7 cellular contexts compared by ENCODE assay signal in the genomic region with DNA sequence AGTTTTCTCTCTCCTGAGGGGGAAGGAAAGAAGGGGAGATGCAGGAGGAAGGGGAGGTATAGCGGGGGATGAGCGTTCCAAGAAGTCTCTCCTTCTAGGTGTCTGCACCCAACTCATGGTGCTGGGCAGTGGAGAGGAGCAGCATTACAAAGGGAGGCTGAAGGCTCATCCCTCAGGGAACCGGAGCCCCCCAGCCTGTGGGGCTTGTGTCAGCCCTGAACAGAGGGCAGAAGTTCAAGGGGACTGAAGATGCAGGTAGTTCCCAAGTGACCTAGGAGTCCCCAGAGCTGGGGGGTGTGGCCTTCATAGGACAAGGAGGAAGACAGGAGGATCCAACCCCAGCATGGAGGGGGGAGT. TPM values are rescaled to one million over a fixed set of nuclear protein-coding genes. Genes with fewer than 3 reads are reported as not detected.
DNase-seq lines count a peak whose midpoint lies in the region; FAIRE-seq and TF ChIP-seq lines count a peak whose summit lies in the region.
"Had no signal": no experiment of that assay in that cellular context is flagged by ENCODE, and none has a peak within 500 bp of the region (broad histone marks: within the 10 kb centered on the region; RNA-seq: fewer than 3 reads in every experiment).

No MANE protein-coding gene starts in this region.

- H3K9me3 Mint-ChIP-seq in activated CD4-positive, alpha-beta T cell treated with anti-CD3 and anti-CD28 coated beads, Interleukin-2, amount 10 ng/mL, durations not matched to agents 24 days and 14 days, result no peaks in the 10 kb centered on the region
- H3K9me3 Mint-ChIP-seq in endothelial cell (ENCODE audit: unreplicated experiment), result no peaks in the 10 kb centered on the region

- peak overlapping the region; percentile 37 for H3K27ac Mint-ChIP-seq in activated CD4-positive, alpha-beta T cell treated with anti-CD3 and anti-CD28 coated beads, Interleukin-2, amount 10 ng/mL, durations not matched to agents 24 days and 14 days
- H3K27ac Mint-ChIP-seq in endothelial cell (ENCODE audit: unreplicated experiment), result no peak overlapping the region

- no peaks in the 10 kb centered on the region for H3K27me3 Mint-ChIP-seq in activated CD4-positive, alpha-beta T cell treated with anti-CD3 and anti-CD28 coated beads, Interleukin-2, amount 10 ng/mL, durations not matched to agents 24 days and 14 days
- H3K27me3 Mint-ChIP-seq in endothelial cell (ENCODE audit: unreplicated experiment), result peaks cover 7% of the 10 kb centered on the region

- no peak for DNase-seq in activated CD4-positive, alpha-beta T cell treated with anti-CD3 and anti-CD28 coated beads, Interleukin-2, amount 10 ng/mL, durations not matched to agents 24 days and 14 days
- no peak for DNase-seq in activated CD4-positive, alpha-beta T cell treated with anti-CD3 and anti-CD28 coated beads for 4 hours
- DNase-seq in endothelial cell (ENCODE audit: low spot score) (no peak), stomach (no peak), RCC 7860 (ENCODE audit: low spot score) (no peak), NCI-H69 (lab: John Stamatoyannopoulos, UW) (no peak)
- DNase-seq: NCI-H82 had no signal

- FAIRE-seq in RCC 7860 (lab: Jason Lieb, UNC), result no peak

- peak overlapping the region; percentile 96 for H3K4me3 Mint-ChIP-seq in activated CD4-positive, alpha-beta T cell treated with anti-CD3 and anti-CD28 coated beads, Interleukin-2, amount 10 ng/mL, durations not matched to agents 24 days and 14 days
- H3K4me3 Mint-ChIP-seq in endothelial cell (ENCODE audit: unreplicated experiment), result peak overlapping the region; percentile 78

- intact Hi-C loops in activated CD4-positive, alpha-beta T cell treated with anti-CD3 and anti-CD28 coated beads, Interleukin-2, amount 10 ng/mL, durations not matched to agents 24 days and 14 days (cut with micrococcal nuclease), result no loop called here
- intact Hi-C loops in stomach (cut with DNase I; ENCODE audit: low total_unique reads), result no loop called here

- TF ChIP-seq EP300 in stomach (IDR thresholded peaks at IDR 0.05), result no peak

- H3K27ac ChIP-seq in stomach, result peak overlapping the region in 4 of 5 donors; percentile 91 to 98 (median 97)

- H3K9me3 ChIP-seq in stomach, result no peaks in the 10 kb centered on the region

- WGBS in stomach, 5 donors, result 87 to 98% (median 96%) methylated on average over 3 of the region's 3 CpGs

- TF ChIP-seq POLR2A in stomach (IDR thresholded peaks at IDR 0.05), result no peak

- H3K36me3 Mint-ChIP-seq in activated CD4-positive, alpha-beta T cell treated with anti-CD3 and anti-CD28 coated beads, Interleukin-2, amount 10 ng/mL, durations not matched to agents 24 days and 14 days (ENCODE audit: low read depth), result peaks cover 22% of the 10 kb centered on the region
- peaks cover 5% of the 10 kb centered on the region for H3K36me3 Mint-ChIP-seq in endothelial cell (ENCODE audit: low read depth, unreplicated experiment)

- TF ChIP-seq CTCF in endothelial cell (IDR thresholded peaks at IDR 0.05; ENCODE audit: unreplicated experiment) (no peak), stomach (IDR thresholded peaks at IDR 0.05) (no peak)

- peak overlapping the region in 2 of 4 donors; percentile 80 to 94 for H3K4me3 ChIP-seq in stomach

- peaks cover 19% of the 10 kb centered on the region for H3K4me1 Mint-ChIP-seq in activated CD4-positive, alpha-beta T cell treated with anti-CD3 and anti-CD28 coated beads, Interleukin-2, amount 10 ng/mL, durations not matched to agents 24 days and 14 days
- peaks cover 9% of the 10 kb centered on the region for H3K4me1 Mint-ChIP-seq in endothelial cell (ENCODE audit: unreplicated experiment)

- H3K4me1 ChIP-seq in stomach, result peaks cover 50 to 65% (median 57%) of the 10 kb centered on the region in 4 donors

- H3K27me3 ChIP-seq in stomach, result no peaks in the 10 kb centered on the region

- H3K36me3 ChIP-seq in stomach, result peaks cover 0 to 20% (median 11%) of the 10 kb centered on the region in 4 donors

RNA-seq across cellular contexts. Expression of a gene that starts 1.8 kb away (rescaled TPM):
- 20.9 and 21.1 TPM in 2 replicates for total RNA-seq in activated CD4-positive, alpha-beta T cell treated with anti-CD3 and anti-CD28 coated beads, Interleukin-2, amount 10 ng/mL, durations not matched to agents 24 days and 14 days
- total RNA-seq in endothelial cell (ENCODE audit: unreplicated experiment) (31.1 TPM), stomach (10 to 100 TPM in 3 of 5 donors, 1 to 10 TPM in 2; 3.1 to 16.8 (median 10.1) TPM)
- polyA plus RNA-seq in stomach, result 10 to 100 TPM; 26.9 to 31.3 (median 29.6) TPM

RNA-seq across cellular contexts. Expression of a gene that starts 2.2 kb away (rescaled TPM):
- 113 and 117 TPM in 2 replicates for total RNA-seq in activated CD4-positive, alpha-beta T cell treated with anti-CD3 and anti-CD28 coated beads, Interleukin-2, amount 10 ng/mL, durations not matched to agents 24 days and 14 days
- total RNA-seq in endothelial cell (ENCODE audit: unreplicated experiment) (79.6 TPM), stomach (100 to 1,000 TPM in 1 of 5 donors, 10 to 100 TPM in 4; 13.3 to 133 (median 49.2) TPM)
- 10 to 100 TPM; 64.0 to 89.2 (median 77.9) TPM for polyA plus RNA-seq in stomach

RNA-seq across cellular contexts. Expression of a gene that starts 16.9 kb away (rescaled TPM):
- total RNA-seq in activated CD4-positive, alpha-beta T cell treated with anti-CD3 and anti-CD28 coated beads, Interleukin-2, amount 10 ng/mL, durations not matched to agents 24 days and 14 days, result 32.1 and 32.9 TPM in 2 replicates
- total RNA-seq in endothelial cell (ENCODE audit: unreplicated experiment), result 1.3 TPM
- total RNA-seq in stomach, result 10 to 100 TPM in 1 of 5 donors, 1 to 10 TPM in 2, not detected in 2; 1.7 to 43.3 (median 1.9) TPM
- polyA plus RNA-seq in stomach, result 10 to 100 TPM in 2 of 3 donors, 1 to 10 TPM in 1; 7.0 to 14.7 (median 14.1) TPM

RNA-seq across cellular contexts. Expression of a gene that starts 26.6 kb away (rescaled TPM):
- total RNA-seq in activated CD4-positive, alpha-beta T cell treated with anti-CD3 and anti-CD28 coated beads, Interleukin-2, amount 10 ng/mL, durations not matched to agents 24 days and 14 days, result 62.2 and 62.5 TPM in 2 replicates
- 90.7 TPM for total RNA-seq in endothelial cell (ENCODE audit: unreplicated experiment)
- total RNA-seq in stomach, result 10 to 100 TPM in 4 of 5 donors, 1 to 10 TPM in 1; 7.0 to 68.9 (median 20.6) TPM
- 10 to 100 TPM; 25.1 to 50.4 (median 42.5) TPM for polyA plus RNA-seq in stomach

RNA-seq across cellular contexts. Expression of a gene that starts 28.2 kb away (rescaled TPM):
- total RNA-seq in activated CD4-positive, alpha-beta T cell treated with anti-CD3 and anti-CD28 coated beads, Interleukin-2, amount 10 ng/mL, durations not matched to agents 24 days and 14 days, result not detected in 2 replicates
- total RNA-seq in endothelial cell (ENCODE audit: unreplicated experiment) (not detected), stomach (not detected)
- polyA plus RNA-seq in stomach, result not detected
